16 cellular contexts compared by ENCODE assay signal in genomic region chr22:27551402-27551801, GRCh38.
DNase-seq lines count a peak whose midpoint lies in the region; FAIRE-seq and TF ChIP-seq lines count a peak whose summit lies in the region.
"Had no signal": no experiment of that assay in that cellular context is flagged by ENCODE, and none has a peak within 500 bp of the region (broad histone marks: within the 10 kb centered on the region; RNA-seq: fewer than 3 reads in every experiment).

No MANE protein-coding gene starts in this region.

- in situ Hi-C loops in SK-MEL-5 (cut with HindIII; ENCODE audit: low pct_unique_long_range_greater_than_20kb, low sequenced_read_pairs), result no loop called here

- H2BK15ac ChIP-seq in H9 (ENCODE audit: low read depth, low read length), result no peak overlapping the region
- peak overlapping the region; percentile 54 for H2BK15ac ChIP-seq in neuronal stem cell (ENCODE audit: low read length)

- H3K27me3 ChIP-seq in H9 (ENCODE audit: insufficient read depth, low read length), result no peaks in the 10 kb centered on the region
- no peaks in the 10 kb centered on the region for H3K27me3 ChIP-seq in Karpas-422 (ENCODE audit: low read length)
- H3K27me3 ChIP-seq in neuronal stem cell (ENCODE audit: control insufficient read depth in 3 of 3, insufficient read depth in 3 of 3, low read depth in 1 of 3, low read length in 3 of 3), result no peaks in the 10 kb centered on the region
- H3K27me3 ChIP-seq: BE2C had no signal

- no peaks in the 10 kb centered on the region for H3K9me2 ChIP-seq in Karpas-422 (replicated peaks; ENCODE audit: insufficient read depth, low read length)

- no peak overlapping the region for H3K4me2 ChIP-seq in H9 (ENCODE audit: insufficient read depth, insufficient read length, low read length)
- H3K4me2 ChIP-seq in Karpas-422 (ENCODE audit: low read depth, low read length, poor library complexity, severe bottlenecking), result no peak overlapping the region
- H3K4me2 ChIP-seq in neuronal stem cell (ENCODE audit: insufficient read depth, low read length, poor library complexity, severe bottlenecking), result no peak overlapping the region
- H3K4me2 ChIP-seq: A549 had no signal

- H3K9me3 ChIP-seq in H9 (ENCODE audit: control insufficient read depth, low read depth, low read length), result no peaks in the 10 kb centered on the region
- no peaks in the 10 kb centered on the region for H3K9me3 ChIP-seq in Karpas-422 (ENCODE audit: low read length)
- peaks cover 0 to 8% of the 10 kb centered on the region in 2 donors for H3K9me3 ChIP-seq in neuronal stem cell (replicated peaks in 1 of 2; ENCODE audit: control insufficient read depth in 2 of 2, insufficient read depth in 1 of 2, low read depth in 1 of 2, low read length in 2 of 2)
- H3K9me3 ChIP-seq: BE2C had no signal

- H4K91ac ChIP-seq in H9 (ENCODE audit: insufficient read length, low read depth, low read length) (no peak overlapping the region), neuronal stem cell (ENCODE audit: low read depth, low read length, poor library complexity) (peak overlapping the region; percentile 22)

- H3K18ac ChIP-seq in H9 (ENCODE audit: insufficient read length, low read depth, low read length) (no peak overlapping the region), neuronal stem cell (ENCODE audit: low read length) (peak overlapping the region; percentile 87)

- H3T11ph ChIP-seq in H9 (ENCODE audit: low read length), result no peak overlapping the region

- H2BK5ac ChIP-seq in H9 (ENCODE audit: insufficient read length, low read length), result no peak overlapping the region
- peak overlapping the region; percentile 85 for H2BK5ac ChIP-seq in neuronal stem cell (ENCODE audit: low read length)

- H3K9ac ChIP-seq in H9 (ENCODE audit: extremely low read depth, insufficient read length, low read length) (no peak overlapping the region), Karpas-422 (ENCODE audit: low read length) (no peak overlapping the region), neuronal stem cell (ENCODE audit: low read depth, low read length, poor library complexity) (no peak overlapping the region)

- no peaks in the 10 kb centered on the region for H3K79me2 ChIP-seq in H9 (ENCODE audit: insufficient read depth, low read length)
- H3K79me2 ChIP-seq in Karpas-422 (ENCODE audit: low read length), result no peaks in the 10 kb centered on the region

- FAIRE-seq in RCC 7860 (lab: Jason Lieb, UNC), result no peak
- FAIRE-seq: A549, G401.6, GM12891 had no signal

- no peak overlapping the region for H2BK20ac ChIP-seq in H9 (ENCODE audit: low read depth, low read length, poor library complexity, severe bottlenecking)

- H3K27ac ChIP-seq in H9 (ENCODE audit: insufficient read length, low read depth, low read length) (no peak overlapping the region), Karpas-422 (ENCODE audit: low read length) (no peak overlapping the region), neuronal stem cell (replicated peaks; ENCODE audit: low read length) (no peak overlapping the region)
- H3K27ac ChIP-seq: A549, C4-2B had no signal

- H2BK120ac ChIP-seq in H9 (ENCODE audit: low read depth, low read length, poor library complexity, severe bottlenecking) (no peak overlapping the region), neuronal stem cell (ENCODE audit: low read depth, low read length) (peak overlapping the region; percentile 73)

- no peak overlapping the region for H4K8ac ChIP-seq in H9 (replicated peaks; ENCODE audit: insufficient read length, low read depth, low read length)
- H4K8ac ChIP-seq in neuronal stem cell (ENCODE audit: low read depth, low read length), result no peak overlapping the region

- no peaks in the 10 kb centered on the region for H3K23me2 ChIP-seq in H9 (ENCODE audit: insufficient read length, low read depth, low read length, poor library complexity, severe bottlenecking)

- peaks cover 6 to 8% of the 10 kb centered on the region in 2 experiments; a peak in 3 of 5 replicates for H3K9me3 Mint-ChIP-seq in H9

- H4K5ac ChIP-seq in H9 (ENCODE audit: insufficient read length, low read depth, low read length), result no peak overlapping the region

- peaks cover 34 to 60% of the 10 kb centered on the region in 2 experiments for H3K4me1 Mint-ChIP-seq in H9
- H3K4me1 Mint-ChIP-seq: CD4-positive, alpha-beta memory T cell had no signal

- H3K4me3 Mint-ChIP-seq in H9, result no peak overlapping the region
- H3K4me3 Mint-ChIP-seq: CD4-positive, alpha-beta memory T cell had no signal

- no peak overlapping the region for H3K4me3 ChIP-seq in Karpas-422 (ENCODE audit: low read length)
- no peak overlapping the region for H3K4me3 ChIP-seq in neuronal stem cell (ENCODE audit: low read length in 2 of 2)
- H3K4me3 ChIP-seq: A549 had no signal

- DNase-seq in H9, result no peak
- DNase-seq in Karpas-422, result peak; percentile 58
- peak; percentile 15 for DNase-seq in SK-MEL-5 (ENCODE audit: low read depth, low spot score)
- DNase-seq in neuronal stem cell (ENCODE audit: low spot score), result no peak
- no peak for DNase-seq in RCC 7860 (ENCODE audit: low spot score)
- DNase-seq in nucleus accumbens (lab: John Stamatoyannopoulos, UW), result no peak
- no peak for DNase-seq in stimulated activated CD4-positive, alpha-beta T cell treated with anti-CD3 and anti-CD28 coated beads, Interleukin-4, amount 100 ng/mL, for 1 hour
- DNase-seq: BE2C; CD4-positive, alpha-beta memory T cell; DMS153; DMS79 treated with DMSO at 0.1 percent for 48 hours; EL had no signal

- H3K27me3 Mint-ChIP-seq in H9 (ENCODE audit: low read depth), result peaks cover 13% of the 10 kb centered on the region

- H2AFZ ChIP-seq in H9 (ENCODE audit: low read length) (no peak overlapping the region), Karpas-422 (ENCODE audit: low read length) (no peak overlapping the region), neuronal stem cell (ENCODE audit: low read length) (no peak overlapping the region)

- no peak overlapping the region for H3K27ac Mint-ChIP-seq in H9
- H3K27ac Mint-ChIP-seq: CD4-positive, alpha-beta memory T cell had no signal

- H3K79me1 ChIP-seq in H9 (ENCODE audit: insufficient read depth, low read depth, low read length, poor library complexity, severe bottlenecking) (no peaks in the 10 kb centered on the region), neuronal stem cell (ENCODE audit: low read depth, low read length) (no peaks in the 10 kb centered on the region)

- H3K4me1 ChIP-seq in H9 (ENCODE audit: insufficient read depth, low read length) (0 out of 2 replicates have a peak, but pooled peaks cover 4% of the 10 kb centered on the region), Karpas-422 (ENCODE audit: low read length) (no peaks in the 10 kb centered on the region), neuronal stem cell (ENCODE audit: control insufficient read depth in 2 of 2, insufficient read depth in 1 of 2, low read depth in 1 of 2, low read length in 2 of 2) (peaks cover 10 to 28% of the 10 kb centered on the region in 2 donors)
- H3K4me1 ChIP-seq: A549, BE2C had no signal

- peaks cover 0 to 7% (median 0%) of the 10 kb centered on the region in 3 experiments; a peak in 3 of 7 replicates for H3K36me3 Mint-ChIP-seq in H9 (ENCODE audit: insufficient read depth in 1 of 3, low read depth in 3 of 3)
- H3K36me3 Mint-ChIP-seq: CD4-positive, alpha-beta memory T cell had no signal

- WGBS in H9 (ENCODE audit: extremely low coverage, insufficient read length, low lambda C conversion rate), result no CpG with 5 or more reads among the region's 7 CpGs
- whole genome bisulfite sequencing in neuronal stem cell (ENCODE audit: extremely low coverage in 2 of 2, insufficient read length in 2 of 2, insufficient replicate concordance in 1 of 2), 2 donors, result no CpG with 5 or more reads among the region's 7 CpGs

- H3K36me3 ChIP-seq in Karpas-422 (ENCODE audit: insufficient read depth, low read length), result no peaks in the 10 kb centered on the region
- no peaks in the 10 kb centered on the region for H3K36me3 ChIP-seq in neuronal stem cell (replicated peaks in 1 of 2; ENCODE audit: control insufficient read depth in 2 of 2, insufficient read depth in 2 of 2, low read length in 2 of 2)
- H3K36me3 ChIP-seq: BE2C had no signal

- H2AK5ac ChIP-seq in H9 (ENCODE audit: insufficient read length, low read length), result no peak overlapping the region
- H2AK5ac ChIP-seq in neuronal stem cell (ENCODE audit: low read depth, low read length), result peak overlapping the region; percentile 15

- H3K23ac ChIP-seq in H9 (ENCODE audit: insufficient read length, low read depth, low read length) (no peak overlapping the region), neuronal stem cell (ENCODE audit: low read depth, low read length, poor library complexity) (no peak overlapping the region)

- H4K20me1 ChIP-seq in H9 (ENCODE audit: control insufficient read depth, insufficient read depth, insufficient read length) (no peaks in the 10 kb centered on the region), Karpas-422 (ENCODE audit: insufficient read depth, low read depth, low read length) (no peaks in the 10 kb centered on the region)

- H3K56ac ChIP-seq in H9 (ENCODE audit: insufficient read length, low read depth, low read length), result no peak overlapping the region

- H3K4ac ChIP-seq in H9 (ENCODE audit: low read depth, low read length) (no peak overlapping the region), neuronal stem cell (ENCODE audit: low read length) (no peak overlapping the region)

- 0 out of 3 replicates have a peak, but pooled peaks have one; percentile 15 for TF ChIP-seq CTCF in H9 (conservative IDR thresholded peaks at IDR 0.05)

- H3K14ac ChIP-seq in H9 (ENCODE audit: insufficient read depth, low read length) (no peak overlapping the region), neuronal stem cell (ENCODE audit: low read length) (no peak overlapping the region)

- H2BK12ac ChIP-seq in H9 (ENCODE audit: insufficient read length, low read depth, low read length) (no peak overlapping the region), neuronal stem cell (ENCODE audit: low read length) (no peak overlapping the region)

Comparison
In these comparisons a context has a peak if more than half of its experiments do, and no peak if none do; other contexts are left out.
1. DNase-seq: peak in Karpas-422 (single experiment) and SK-MEL-5 (single experiment); none in H9 (single experiment), neuronal stem cell (single experiment), RCC 7860 (single experiment), nucleus accumbens (0 of 56) and stimulated activated CD4-positive, alpha-beta T cell treated with anti-CD3 and anti-CD28 coated beads, Interleukin-4, amount 100 ng/mL, for 1 hour (single experiment).